ENCODE assay signal across 26 cellular contexts in genomic region chr6:92681401-92681800, GRCh38.
"Had no signal": no experiment of that assay in that cellular context is flagged by ENCODE, and none has a peak within 500 bp of the region (broad histone marks: within the 10 kb centered on the region; RNA-seq: fewer than 3 reads in every experiment).

No MANE protein-coding gene starts in this region.

- DNase-seq: colonic mucosa; effector CD8-positive, alpha-beta T cell; endodermal cell; foreskin fibroblast; heart left ventricle; left cardiac atrium; left ventricle myocardium inferior; lower lobe of right lung; naive thymus-derived CD8-positive, alpha-beta T cell; nephron progenitor cell; nucleus accumbens; stimulated activated CD4-positive, alpha-beta T cell treated with anti-CD3 and anti-CD28 coated beads, Interleukin-12 subunit alpha, Interleukin-12 subunit beta, amount 100 ng/mL, for 4 hours; stimulated activated CD4-positive, alpha-beta T cell treated with anti-CD3 and anti-CD28 coated beads, Interleukin-1b, Interleukin-23, amount 100 ng/mL, for 48 hours; stimulated activated CD4-positive, alpha-beta T cell treated with anti-CD3 and anti-CD28 coated beads, Interleukin-4, amount 100 ng/mL, for 24 hours; stimulated activated naive CD4-positive, alpha-beta T cell treated with Interleukin-2 at 50 U/mL for 16 hours; stomach; thyroid gland had no signal

- H3K79me2 ChIP-seq: hepatocyte had no signal

- H3K9me3 ChIP-seq: colonic mucosa, gastroesophageal sphincter, heart left ventricle, left ventricle myocardium inferior, lower lobe of right lung, prostate gland, right atrium auricular region, stomach, thyroid gland had no signal

- H3K27ac ChIP-seq: colonic mucosa, epithelial cell of prostate, gastroesophageal sphincter, heart left ventricle, hepatocyte, left ventricle myocardium inferior, lower lobe of right lung, prostate gland, right atrium auricular region, stomach, thyroid gland had no signal

- H3K4me2 ChIP-seq: hepatocyte, smooth muscle cell had no signal

- H3K4me1 ChIP-seq: colonic mucosa, gastroesophageal sphincter, left ventricle myocardium inferior, lower lobe of right lung, prostate gland, right atrium auricular region, stomach, thyroid gland had no signal

- H2AFZ ChIP-seq: hepatocyte had no signal

- H3K36me3 ChIP-seq: colonic mucosa, gastroesophageal sphincter, heart left ventricle, left ventricle myocardium inferior, lower lobe of right lung, prostate gland, right atrium auricular region, stomach, thyroid gland had no signal

- ATAC-seq: esophagus mucosa; gastroesophageal sphincter; heart left ventricle; left cardiac atrium; lower lobe of right lung; naive thymus-derived CD8-positive, alpha-beta T cell; sciatic nerve; stimulated activated effector memory CD8-positive, alpha-beta T cell treated with anti-CD3 and anti-CD28 coated beads, Interleukin-12 subunit alpha, Interleukin-12 subunit beta, amount 100 ng/mL, for 72 hours had no signal

- H3K27me3 ChIP-seq: colonic mucosa, gastroesophageal sphincter, heart left ventricle, hepatocyte, right atrium auricular region, stomach, thyroid gland had no signal

- H3K4me3 ChIP-seq: colonic mucosa, gastroesophageal sphincter, heart left ventricle, hepatocyte, left ventricle myocardium inferior, lower lobe of right lung, prostate gland, right atrium auricular region, smooth muscle cell, stomach, thyroid gland had no signal
